ENCODE assay signal across 1 cellular context in the genomic region with DNA sequence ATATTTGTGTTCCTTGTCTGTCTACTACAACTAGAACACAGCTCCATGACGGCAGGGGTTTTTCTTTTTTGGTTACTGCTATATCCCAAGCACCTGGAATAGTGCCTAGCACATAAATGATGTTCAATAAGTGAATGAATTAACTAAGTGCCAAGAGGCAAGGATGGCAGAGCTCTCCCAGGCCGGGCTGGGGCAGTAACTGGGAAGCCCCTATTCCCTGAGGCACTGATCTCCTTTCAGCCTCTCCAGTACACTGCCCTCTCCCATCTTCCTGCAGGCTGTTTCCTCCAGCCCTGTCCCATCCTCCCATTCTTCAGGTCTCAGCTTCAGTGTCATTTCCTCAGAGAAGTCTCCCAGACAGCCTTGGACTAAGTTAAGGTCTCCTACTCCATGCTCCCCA.
TF ChIP-seq lines count a peak whose summit lies in the region.

No MANE protein-coding gene starts in this region.

TF ChIP-seq in IMR-90, 13 proteins besides CTCF, POLR2A, EP300 and RAD21:
- TF ChIP-seq MAFK (IDR thresholded peaks at IDR 0.05; ENCODE audit: low read depth, low read length): no peak
- no peak for TF ChIP-seq BHLHE40 (IDR thresholded peaks at IDR 0.05; ENCODE audit: low read depth, low read length)
- no peak for TF ChIP-seq ELK1 (IDR thresholded peaks at IDR 0.05; ENCODE audit: borderline replicate concordance, low read depth, low read length)
- no peak for TF ChIP-seq NFE2L2 (IDR thresholded peaks at IDR 0.05; ENCODE audit: low read depth, low read length)
- TF ChIP-seq MXI1 (IDR thresholded peaks at IDR 0.05; ENCODE audit: borderline replicate concordance, low read depth, low read length): no peak
- no peak for TF ChIP-seq SMC3 (IDR thresholded peaks at IDR 0.05; ENCODE audit: low read depth, low read length)
- no peak for TF ChIP-seq RFX5 (IDR thresholded peaks at IDR 0.05; ENCODE audit: low read depth, low read length)
- TF ChIP-seq, protein P1, sequence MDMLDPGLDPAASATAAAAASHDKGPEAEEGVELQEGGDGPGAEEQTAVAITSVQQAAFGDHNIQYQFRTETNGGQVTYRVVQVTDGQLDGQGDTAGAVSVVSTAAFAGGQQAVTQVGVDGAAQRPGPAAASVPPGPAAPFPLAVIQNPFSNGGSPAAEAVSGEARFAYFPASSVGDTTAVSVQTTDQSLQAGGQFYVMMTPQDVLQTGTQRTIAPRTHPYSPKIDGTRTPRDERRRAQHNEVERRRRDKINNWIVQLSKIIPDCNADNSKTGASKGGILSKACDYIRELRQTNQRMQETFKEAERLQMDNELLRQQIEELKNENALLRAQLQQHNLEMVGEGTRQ (IDR thresholded peaks at IDR 0.05; ENCODE audit: low read depth, low read length): no peak
- no peak for TF ChIP-seq CHD1 (IDR thresholded peaks at IDR 0.05; ENCODE audit: low read depth, low read length)
- no peak for TF ChIP-seq CEBPB (IDR thresholded peaks at IDR 0.05; ENCODE audit: low read depth, low read length)
- no peak for TF ChIP-seq RCOR1 (IDR thresholded peaks at IDR 0.05; ENCODE audit: insufficient replicate concordance, low read length)
- TF ChIP-seq FOS (IDR thresholded peaks at IDR 0.05; ENCODE audit: low read depth, low read length): no peak
- TF ChIP-seq MAZ (IDR thresholded peaks at IDR 0.05; ENCODE audit: borderline replicate concordance, low read depth, low read length): no peak
